15 cellular contexts compared by ENCODE assay signal in genomic region chr5:115435065-115435775, GRCh38.
"Had no signal": no experiment of that assay in that cellular context is flagged by ENCODE, and none has a peak within 500 bp of the region (broad histone marks: within the 10 kb centered on the region; RNA-seq: fewer than 3 reads in every experiment).

No MANE protein-coding gene starts in this region.

- H3K27me3 ChIP-seq: breast epithelium, dorsolateral prefrontal cortex, suprapubic skin had no signal

- DNase-seq: activated CD4-positive, alpha-beta T cell treated with anti-CD3 and anti-CD28 coated beads, Interleukin-2, amount 50 U/mL, for 48 hours; activated naive CD4-positive, alpha-beta T cell treated with Interleukin-2 at 50 U/mL for 16 hours; anterior cingulate cortex; endodermal cell; nucleus accumbens; posterior cingulate gyrus; stimulated activated CD4-positive, alpha-beta T cell treated with anti-CD3 and anti-CD28 coated beads, Interleukin-4, amount 100 ng/mL, for 24 hours; stimulated activated naive CD4-positive, alpha-beta T cell treated with Interleukin-2 at 50 U/mL for 16 hours; WERI-Rb-1 had no signal

- H3K27ac Mint-ChIP-seq: activated T-helper 17 cell treated with anti-CD3 and anti-CD28 coated beads, Interleukin-2, amount 50 U/mL, for 72 hours; endodermal cell; nephron; T-helper 1 cell treated with Interleukin-12 subunit alpha and Interleukin-12 subunit beta and Interleukin-4 antibody, amounts not matched to agents 30 μg/mL and 1 μg/mL, for 36 hours had no signal

- H3K4me3 ChIP-seq: breast epithelium, dorsolateral prefrontal cortex, suprapubic skin had no signal

- H3K9me3 ChIP-seq: suprapubic skin had no signal

- H3K36me3 ChIP-seq: breast epithelium, suprapubic skin, WERI-Rb-1 had no signal

- H3K4me1 Mint-ChIP-seq: activated T-helper 17 cell treated with anti-CD3 and anti-CD28 coated beads, Interleukin-2, amount 50 U/mL, for 72 hours had no signal

- H3K4me3 Mint-ChIP-seq: activated T-helper 17 cell treated with anti-CD3 and anti-CD28 coated beads, Interleukin-2, amount 50 U/mL, for 72 hours; endodermal cell; nephron; T-helper 1 cell treated with Interleukin-12 subunit alpha and Interleukin-12 subunit beta and Interleukin-4 antibody, amounts not matched to agents 30 μg/mL and 1 μg/mL, for 36 hours had no signal

- H3K4me1 ChIP-seq: breast epithelium had no signal

- H3K27ac ChIP-seq: breast epithelium, WERI-Rb-1 had no signal
